Comparison of ENCODE assay signal across 26 cellular contexts in the genomic region with DNA sequence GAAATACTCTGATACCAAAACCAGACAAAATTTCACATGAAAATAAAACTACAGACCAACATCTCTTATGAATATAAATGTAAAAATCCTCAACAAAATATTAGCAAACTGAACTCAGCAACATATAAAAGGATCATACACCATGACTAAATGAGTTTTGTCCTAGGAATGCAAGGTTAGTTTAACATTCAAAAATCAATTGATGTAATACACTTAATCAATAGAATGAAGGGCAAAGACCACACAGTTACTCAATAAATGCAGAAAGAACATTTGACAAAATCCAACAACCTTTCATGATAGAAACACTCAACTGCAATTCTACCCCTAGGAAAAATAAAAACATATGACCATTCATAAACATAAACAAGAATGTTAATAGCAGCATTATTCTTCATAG.
"Had no signal": no experiment of that assay in that cellular context is flagged by ENCODE, and none has a peak within 500 bp of the region (broad histone marks: within the 10 kb centered on the region; RNA-seq: fewer than 3 reads in every experiment).

No MANE protein-coding gene starts in this region.

- H3K4me1 Mint-ChIP-seq: endodermal cell, memory B cell had no signal

- H3K27me3 ChIP-seq: colonic mucosa, gastrocnemius medialis had no signal

- DNase-seq: colonic mucosa; cortex of kidney; effector CD8-positive, alpha-beta T cell; effector memory CD8-positive, alpha-beta T cell; endodermal cell; erythroblast; esophagus squamous epithelium; foreskin fibroblast; foreskin melanocyte; gastrocnemius medialis; glutamatergic neuron; head of caudate nucleus; heart right ventricle; hippocampal formation; left cardiac atrium; left lung; left ventricle myocardium superior; lower lobe of right lung; mesendoderm; midbrain had no signal

- H3K4me1 ChIP-seq: colonic mucosa, esophagus squamous epithelium, gastrocnemius medialis, left lung, lower lobe of right lung had no signal

- H3K9me3 ChIP-seq: colonic mucosa, esophagus squamous epithelium, gastrocnemius medialis, left lung, lower lobe of right lung had no signal

- H3K4me3 Mint-ChIP-seq: dendritic cell treated with granulocyte-macrophage colony-stimulating factor and Interleukin-4, amounts not matched to agents 40 ng/mL and 50 ng/mL, for 4 days; effector memory CD8-positive, alpha-beta T cell; endodermal cell; memory B cell had no signal

- H3K27ac ChIP-seq: colonic mucosa, epithelial cell of prostate, esophagus squamous epithelium, gastrocnemius medialis, heart right ventricle, left lung, lower lobe of right lung had no signal

- H3K9me3 Mint-ChIP-seq: effector memory CD8-positive, alpha-beta T cell; endodermal cell had no signal

- H3K27ac Mint-ChIP-seq: dendritic cell treated with granulocyte-macrophage colony-stimulating factor and Interleukin-4, amounts not matched to agents 40 ng/mL and 50 ng/mL, for 4 days; effector memory CD8-positive, alpha-beta T cell; endodermal cell; memory B cell had no signal

- H3K4me3 ChIP-seq: colonic mucosa, esophagus squamous epithelium, gastrocnemius medialis, heart right ventricle, left lung, lower lobe of right lung had no signal

- FAIRE-seq: endometrium, islet of Langerhans, keratinocyte had no signal

- H3K36me3 ChIP-seq: colonic mucosa, esophagus squamous epithelium, gastrocnemius medialis, heart right ventricle, left lung, lower lobe of right lung had no signal
